In genomic region chr4:150589174-150589573, GRCh38 we compare ENCODE assay signal across 32 cellular contexts. TPM values are rescaled to one million over a fixed set of nuclear protein-coding genes. Genes with fewer than 3 reads are reported as not detected.
DNase-seq lines count a peak whose midpoint lies in the region; ATAC-seq, FAIRE-seq and TF ChIP-seq lines count a peak whose summit lies in the region.
"Had no signal": no experiment of that assay in that cellular context is flagged by ENCODE, and none has a peak within 500 bp of the region (broad histone marks: within the 10 kb centered on the region; RNA-seq: fewer than 3 reads in every experiment).

No MANE protein-coding gene starts in this region.

- no peaks in the 10 kb centered on the region for H4K20me1 ChIP-seq in astrocyte (ENCODE audit: insufficient read depth, low read length)
- H4K20me1 ChIP-seq in osteoblast (ENCODE audit: insufficient read depth, low read length) = no peaks in the 10 kb centered on the region
- H4K20me1 ChIP-seq in PC-3 (ENCODE audit: low read length) = no peaks in the 10 kb centered on the region

- no TSS peak for BruUV-seq in PC-3 (replicated peaks; lab: Mats Ljungman, UMichigan)

- H3K4me3 ChIP-seq in astrocyte (ENCODE audit: insufficient read depth, low read depth, low read length) = no peak overlapping the region
- H3K4me3 ChIP-seq in osteoblast (ENCODE audit: insufficient read depth, low read length) = peak overlapping the region; percentile 5
- no peak overlapping the region for H3K4me3 ChIP-seq in PC-3 (ENCODE audit: low read length)
- H3K4me3 ChIP-seq in ascending aorta = no peak overlapping the region
- H3K4me3 ChIP-seq: PC-9, SJCRH30 had no signal

- no peak overlapping the region for H2AFZ ChIP-seq in astrocyte (ENCODE audit: low read depth, low read length)
- H2AFZ ChIP-seq in osteoblast (ENCODE audit: low read length) = no peak overlapping the region
- no peak overlapping the region for H2AFZ ChIP-seq in PC-3 (ENCODE audit: low read length)
- H2AFZ ChIP-seq: PC-9 had no signal

- H3K27me3 ChIP-seq in astrocyte (ENCODE audit: insufficient read depth, low read length) = peaks cover 2% of the 10 kb centered on the region
- H3K27me3 ChIP-seq in osteoblast (ENCODE audit: insufficient read depth, low read length) = no peaks in the 10 kb centered on the region
- H3K27me3 ChIP-seq in PC-3 (ENCODE audit: low read length) = no peaks in the 10 kb centered on the region
- H3K27me3 ChIP-seq in ascending aorta = no peaks in the 10 kb centered on the region
- H3K27me3 ChIP-seq: SJCRH30 had no signal

- ATAC-seq in PC-3 (no peak), GM18517 (IDR thresholded peaks at IDR 0.05; ENCODE audit: unreplicated experiment) (no peak)
- ATAC-seq: Right ventricle myocardium inferior had no signal

- no peaks in the 10 kb centered on the region for H3K36me3 ChIP-seq in astrocyte (ENCODE audit: insufficient read depth, low read length)
- peaks cover 3% of the 10 kb centered on the region for H3K36me3 ChIP-seq in osteoblast (ENCODE audit: insufficient read depth, low read length)
- no peaks in the 10 kb centered on the region; the same call in 1 of the 2 replicates for H3K36me3 ChIP-seq in PC-3 (ENCODE audit: low read depth, low read length)
- H3K36me3 ChIP-seq in ascending aorta = peaks cover 3% of the 10 kb centered on the region in 2 donors
- H3K36me3 ChIP-seq: SJCRH30 had no signal

- CTCF ChIA-PET in PC-3 (lab: Charles Lee) = no interaction called here

- intact Hi-C loops in PC-3 (cut with micrococcal nuclease) (no loop called here), ascending aorta (cut with DNase I) (no loop called here)

- H3K9ac ChIP-seq in astrocyte (ENCODE audit: low read length) = no peak overlapping the region
- H3K9ac ChIP-seq in PC-3 (ENCODE audit: low read length) = no peak overlapping the region
- H3K9ac ChIP-seq: KMS-11 had no signal

- H3K9me2 ChIP-seq in PC-3 (replicated peaks; ENCODE audit: low read length) = no peaks in the 10 kb centered on the region

- H3K36me3 Mint-ChIP-seq in astrocyte (ENCODE audit: low read depth, unreplicated experiment) = no peaks in the 10 kb centered on the region
- peaks cover 48% of the 10 kb centered on the region for H3K36me3 Mint-ChIP-seq in type B pancreatic cell

- H3K27me3 Mint-ChIP-seq in astrocyte (ENCODE audit: low read depth, unreplicated experiment) (peaks cover 6% of the 10 kb centered on the region), type B pancreatic cell (peaks cover 39% of the 10 kb centered on the region)
- H3K27me3 Mint-ChIP-seq: IgD-negative memory B cell had no signal

- H3K9me3 ChIP-seq in astrocyte (ENCODE audit: insufficient read depth, low read depth, low read length) (no peaks in the 10 kb centered on the region), osteoblast (ENCODE audit: low read depth, low read length) (no peaks in the 10 kb centered on the region), PC-3 (ENCODE audit: low read length) (no peaks in the 10 kb centered on the region), ascending aorta (no peaks in the 10 kb centered on the region)
- H3K9me3 ChIP-seq: SJCRH30 had no signal

- FAIRE-seq in astrocyte (lab: Jason Lieb, UNC) = no peak
- FAIRE-seq: GM12892, GM19239, H1 had no signal

- peaks cover 3% of the 10 kb centered on the region for H3K79me2 ChIP-seq in astrocyte (ENCODE audit: insufficient read depth, low read length)
- peaks cover 66% of the 10 kb centered on the region for H3K79me2 ChIP-seq in osteoblast (ENCODE audit: insufficient read depth, low read length)
- H3K79me2 ChIP-seq in PC-3 (ENCODE audit: low read length) = no peaks in the 10 kb centered on the region

- H3K4me3 Mint-ChIP-seq in astrocyte (ENCODE audit: unreplicated experiment) = no peak overlapping the region
- H3K4me3 Mint-ChIP-seq in type B pancreatic cell = peak overlapping the region; percentile 87
- H3K4me3 Mint-ChIP-seq: IgD-negative memory B cell had no signal

- H3K9me3 Mint-ChIP-seq in astrocyte (ENCODE audit: unreplicated experiment) = no peaks in the 10 kb centered on the region
- H3K9me3 Mint-ChIP-seq in type B pancreatic cell = no peaks in the 10 kb centered on the region
- H3K9me3 Mint-ChIP-seq: IgD-negative memory B cell had no signal

- no peak for TF ChIP-seq CTCF in astrocyte (IDR thresholded peaks at IDR 0.05; ENCODE audit: insufficient read depth, low read depth, low read length)
- TF ChIP-seq CTCF in osteoblast (IDR thresholded peaks at IDR 0.05; ENCODE audit: extremely low read depth, low read depth, low read length) = no peak
- TF ChIP-seq CTCF in type B pancreatic cell (conservative IDR thresholded peaks at IDR 0.05) = no peak
- TF ChIP-seq CTCF in PC-3 (conservative IDR thresholded peaks at IDR 0.05; ENCODE audit: low read depth, low read length) = no peak
- TF ChIP-seq CTCF in ascending aorta (IDR thresholded peaks at IDR 0.05) = no peak

- POLR2A ChIA-PET in PC-3 (lab: Charles Lee; ENCODE audit: unreplicated experiment) = no interaction called here

- no peaks in the 10 kb centered on the region for H3K4me1 ChIP-seq in astrocyte (ENCODE audit: insufficient read depth, low read length)
- peaks cover 6% of the 10 kb centered on the region for H3K4me1 ChIP-seq in osteoblast (ENCODE audit: insufficient read depth, low read length)
- no peaks in the 10 kb centered on the region for H3K4me1 ChIP-seq in PC-3 (ENCODE audit: insufficient read depth, low read length)
- H3K4me1 ChIP-seq in ascending aorta = no peaks in the 10 kb centered on the region
- H3K4me1 ChIP-seq: SJCRH30 had no signal

- H3K27ac ChIP-seq in astrocyte (ENCODE audit: low read depth, low read length) = no peak overlapping the region
- no peak overlapping the region for H3K27ac ChIP-seq in osteoblast (ENCODE audit: low read depth, low read length)
- H3K27ac ChIP-seq in PC-3 (ENCODE audit: low read length) = no peak overlapping the region
- no peak overlapping the region for H3K27ac ChIP-seq in ascending aorta
- H3K27ac ChIP-seq: 22Rv1, HL-60, KMS-11, PC-9, SJCRH30 had no signal

- H3K27ac Mint-ChIP-seq in astrocyte (ENCODE audit: unreplicated experiment) = no peak overlapping the region
- H3K27ac Mint-ChIP-seq in type B pancreatic cell = no peak overlapping the region
- H3K27ac Mint-ChIP-seq: IgD-negative memory B cell had no signal

- no peaks in the 10 kb centered on the region for H3F3A ChIP-seq in PC-3 (ENCODE audit: low read length, unreplicated experiment)

- H3K4me1 Mint-ChIP-seq in astrocyte (ENCODE audit: low read depth, unreplicated experiment) (peaks cover 2% of the 10 kb centered on the region), type B pancreatic cell (ENCODE audit: unreplicated experiment) (peaks cover 17% of the 10 kb centered on the region)
- H3K4me1 Mint-ChIP-seq: IgD-negative memory B cell had no signal

- H3K4me2 ChIP-seq in astrocyte (ENCODE audit: low read length) (peak overlapping the region; percentile 2), osteoblast (ENCODE audit: insufficient read depth, low read length) (peak overlapping the region; percentile 34), PC-3 (ENCODE audit: low read length) (no peak overlapping the region)
- H3K4me2 ChIP-seq: KMS-11, PC-9 had no signal

- DNase-seq in NCI-H2227 (lab: John Stamatoyannopoulos, UW; ENCODE audit: unreplicated experiment) (peak; percentile 2), NCI-H2227 treated with DMSO at 0.1 percent for 48 hours (lab: John Stamatoyannopoulos, UW) (no peak), astrocyte (ENCODE audit: low read depth) (no peak), osteoblast (ENCODE audit: insufficient read length, low spot score, missing footprints) (no peak), type B pancreatic cell (ENCODE audit: extremely low spot score, unreplicated experiment) (no peak), PC-3 (no peak), ascending aorta (ENCODE audit: low spot score in 2 of 2) (no peak)
- DNase-seq: ACHN; Calu3; DMS153; DND-41; HCEC 1CT; MM.1S; NCI-H1417 treated with DMSO at 0.1 percent for 48 hours; NCI-H1694 treated with DMSO at 0.1 percent for 48 hours; NCI-H2081; NCI-H2171; NCI-H524; NCI-H748 treated with DMSO at 0.1 percent for 48 hours; NK-92 treated with Interleukin-12 subunit alpha and Interleukin-12 subunit beta, amount 100 ng/mL, for 24 hours; PC-9; SJCRH30 had no signal

RNA-seq across cellular contexts. Expression of gene MAB21L2, which starts 7.2 kb away (rescaled TPM):
- 1.9 TPM in 2 replicates for total RNA-seq in astrocyte
- 33.3 and 40.5 TPM in 2 replicates for total RNA-seq in osteoblast
- 0.55 and 114 TPM in 2 replicates for total RNA-seq in type B pancreatic cell (ENCODE audit: low replicate concordance)
- not detected in 2 replicates for total RNA-seq in PC-3 (2014; rRNA removed)
- not detected for total RNA-seq in ascending aorta
- total RNA-seq: H1, PC-9, Right ventricle myocardium inferior, RPMI7951, SJCRH30 had no signal
